Comparison of ENCODE assay signal across 9 cellular contexts in the genomic region with DNA sequence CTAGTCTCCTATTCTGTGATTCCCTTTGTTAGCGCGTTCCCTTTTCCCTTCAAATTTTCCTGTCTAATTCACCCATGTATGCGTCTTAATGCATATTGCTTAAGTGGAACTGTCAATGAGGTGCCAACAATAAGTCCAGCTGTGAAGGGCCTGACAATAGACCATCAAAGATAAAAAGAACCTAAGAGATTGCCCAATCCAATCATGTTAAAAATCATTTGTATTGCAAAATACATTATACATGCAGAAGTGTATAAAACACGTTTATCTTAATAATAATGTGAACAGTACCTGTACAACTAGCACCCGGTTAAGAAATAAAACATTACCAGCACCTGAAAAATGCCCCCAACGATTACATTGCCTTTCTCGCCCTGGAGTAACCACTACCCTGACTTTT. TPM values are rescaled to one million over a fixed set of nuclear protein-coding genes. Genes with fewer than 3 reads are reported as not detected.
DNase-seq lines count a peak whose midpoint lies in the region; ATAC-seq lines count a peak whose summit lies in the region.
"Had no signal": no experiment of that assay in that cellular context is flagged by ENCODE, and none has a peak within 500 bp of the region (broad histone marks: within the 10 kb centered on the region; RNA-seq: fewer than 3 reads in every experiment).

No MANE protein-coding gene starts in this region.

- H3K27ac Mint-ChIP-seq in activated naive CD4-positive, alpha-beta T cell treated with anti-CD3 and anti-CD28 coated beads, Interleukin-2, amount 50 U/mL, for 72 hours: peak overlapping the region; percentile 71 to 73
- peak overlapping the region in 1 of 2 donors; percentile 75 for H3K27ac Mint-ChIP-seq in stimulated activated naive CD8-positive, alpha-beta T cell treated with anti-CD3 and anti-CD28 coated beads, Interleukin-15, amount 100 ng/mL, for 72 hours

- H3K4me3 ChIP-seq in iPS-20b (ENCODE audit: low read length): peak overlapping the region; percentile 86

- peaks cover 7 to 15% of the 10 kb centered on the region in 2 donors for H3K36me3 Mint-ChIP-seq in activated naive CD4-positive, alpha-beta T cell treated with anti-CD3 and anti-CD28 coated beads, Interleukin-2, amount 50 U/mL, for 72 hours

- H3K4me3 Mint-ChIP-seq in stimulated activated naive CD8-positive, alpha-beta T cell treated with anti-CD3 and anti-CD28 coated beads, Interleukin-15, amount 100 ng/mL, for 72 hours: peak overlapping the region; percentile 92 to 98

- no peak overlapping the region for H3K27ac ChIP-seq in iPS-20b (ENCODE audit: low read length)
- H3K27ac ChIP-seq: C4-2B had no signal

- peaks cover 4% of the 10 kb centered on the region; the same call in 1 of the 2 replicates for H3K27me3 ChIP-seq in iPS-20b (ENCODE audit: insufficient read depth, low read length)

- H3K9me3 ChIP-seq in iPS-20b (ENCODE audit: insufficient read depth, low read depth, low read length): no peaks in the 10 kb centered on the region; the same call in 1 of the 2 replicates

- DNase-seq in NCI-H345 (lab: John Stamatoyannopoulos, UW) (peak; percentile 19), NCI-H345 treated with DMSO at 0.1 percent for 48 hours (lab: John Stamatoyannopoulos, UW; ENCODE audit: unreplicated experiment) (no peak), dedifferentiated amniotic fluid mesenchymal stem cell (ENCODE audit: extremely low spot score) (no peak), NCI-H1930 (lab: John Stamatoyannopoulos, UW) (no peak), EL (no peak)
- no peak for DNase-seq in activated naive CD4-positive, alpha-beta T cell treated with anti-CD3 and anti-CD28 coated beads, Interleukin-2, amount 50 U/mL, for 72 hours (ENCODE audit: low spot score in 2 of 2)
- no peak for DNase-seq in stimulated activated naive CD8-positive, alpha-beta T cell treated with anti-CD3 and anti-CD28 coated beads, Interleukin-15, amount 100 ng/mL, for 72 hours

- H3K9ac ChIP-seq in iPS-20b (ENCODE audit: low read depth, low read length): peak overlapping the region; percentile 80; the same call in 1 of the 2 replicates

- peaks cover 28% of the 10 kb centered on the region for H3K4me1 Mint-ChIP-seq in stimulated activated naive CD8-positive, alpha-beta T cell treated with anti-CD3 and anti-CD28 coated beads, Interleukin-15, amount 100 ng/mL, for 72 hours

- no peaks in the 10 kb centered on the region for H3K27me3 Mint-ChIP-seq in stimulated activated naive CD8-positive, alpha-beta T cell treated with anti-CD3 and anti-CD28 coated beads, Interleukin-15, amount 100 ng/mL, for 72 hours

- peaks cover 0 to 5% of the 10 kb centered on the region in 2 donors for H3K9me3 Mint-ChIP-seq in activated naive CD4-positive, alpha-beta T cell treated with anti-CD3 and anti-CD28 coated beads, Interleukin-2, amount 50 U/mL, for 72 hours
- H3K9me3 Mint-ChIP-seq in stimulated activated naive CD8-positive, alpha-beta T cell treated with anti-CD3 and anti-CD28 coated beads, Interleukin-15, amount 100 ng/mL, for 72 hours: no peaks in the 10 kb centered on the region

- H3K4me1 ChIP-seq in iPS-20b (ENCODE audit: insufficient read depth, low read length): peaks cover 8% of the 10 kb centered on the region

- H3K36me3 ChIP-seq in iPS-20b (ENCODE audit: insufficient read depth, low read depth, low read length): no peaks in the 10 kb centered on the region

- no peak for ATAC-seq in activated naive CD4-positive, alpha-beta T cell treated with anti-CD3 and anti-CD28 coated beads, Interleukin-2, amount 50 U/mL, for 72 hours
- ATAC-seq in stimulated activated naive CD8-positive, alpha-beta T cell treated with anti-CD3 and anti-CD28 coated beads, Interleukin-15, amount 100 ng/mL, for 72 hours: no peak

RNA-seq across cellular contexts. Expression of a gene that starts 0.7 kb away (rescaled TPM):
- 1 to 10 TPM; 1.7 to 4.2 TPM for total RNA-seq in activated naive CD4-positive, alpha-beta T cell treated with anti-CD3 and anti-CD28 coated beads, Interleukin-2, amount 50 U/mL, for 72 hours
